1 cellular context compared by ENCODE assay signal in the genomic region with DNA sequence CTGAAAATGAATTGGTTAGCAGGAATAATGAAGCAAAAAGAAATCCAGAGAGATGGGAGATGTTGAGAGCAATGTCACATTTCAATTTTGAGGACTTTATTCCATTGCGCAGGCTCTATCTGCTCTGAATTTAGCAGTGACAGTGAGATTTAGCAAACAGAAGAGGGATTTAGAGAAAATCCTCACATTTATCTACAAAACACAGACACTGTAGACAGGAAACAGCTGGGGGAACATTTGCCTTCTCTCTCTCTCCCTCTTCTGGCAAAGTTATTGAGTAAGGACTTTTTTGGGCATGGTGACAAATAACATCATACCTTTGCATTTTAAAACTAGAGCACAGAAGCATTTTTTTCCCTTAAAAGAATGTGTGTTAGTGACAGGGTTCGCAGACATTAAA.
A peak's percentile ranks its signal among the peaks of the same experiment; 100 is the strongest.
TF ChIP-seq lines count a peak whose summit lies in the region.

Gene IGF1 (minus strand): TSS at position 163 of the 400 bp plus-strand sequence. CDS start 182 bp downstream, outside the sequence.

TF ChIP-seq in K562, 482 proteins besides CTCF, POLR2A, EP300 and RAD21 (continued from another document and continues in another):
- TF ChIP-seq POLR2AphosphoS5 (IDR thresholded peaks at IDR 0.05; ENCODE audit: control insufficient read depth, insufficient read depth, low read depth, low read length) (peak; percentile 63; the same call in 1 of the 2 replicates), SRSF9 (IDR thresholded peaks at IDR 0.05; ENCODE audit: borderline replicate concordance, low read depth, low read length) (no peak), SNIP1 (IDR thresholded peaks at IDR 0.05; ENCODE audit: low read depth) (no peak), SMARCE1 (IDR thresholded peaks at IDR 0.05) (peak; percentile 47), ZNF589 (CRISPR knock-in tag; IDR thresholded peaks at IDR 0.05; ENCODE audit: low read depth) (no peak), ERF (CRISPR knock-in tag; IDR thresholded peaks at IDR 0.05) (no peak), MNT (conservative IDR thresholded peaks at IDR 0.05) (peak in 1 of 2 experiments; percentile 47; a peak in 1 of 4 replicates), JUNB (CRISPR knock-in tag; conservative IDR thresholded peaks at IDR 0.05) (no peak), POLR2G (IDR thresholded peaks at IDR 0.05; ENCODE audit: low read depth, low read length) (no peak), CBX5 (IDR thresholded peaks at IDR 0.05; ENCODE audit: borderline replicate concordance, low read depth) (no peak), PRPF4 (IDR thresholded peaks at IDR 0.05; ENCODE audit: insufficient read depth, low read depth, low read length, poor library complexity, severe bottlenecking) (no peak), CEBPB (tag; IDR thresholded peaks at IDR 0.05) (0 out of 2 replicates have a peak, but pooled peaks have one; percentile 10), NR2C2 (CRISPR knock-in tag; IDR thresholded peaks at IDR 0.05) (no peak), NR2C2 (tag; IDR thresholded peaks at IDR 0.05) (peak; percentile 24; the same call in 1 of the 2 replicates), SREBF2 (CRISPR knock-in tag; IDR thresholded peaks at IDR 0.05) (no peak), PHF21A (IDR thresholded peaks at IDR 0.05; ENCODE audit: borderline replicate concordance, low read depth) (no peak), ZC3H8 (IDR thresholded peaks at IDR 0.05) (no peak), PHF20 (IDR thresholded peaks at IDR 0.05; ENCODE audit: partially characterized antibody) (no peak), BCL6 (CRISPR knock-in tag; IDR thresholded peaks at IDR 0.05) (no peak), ZNF347 (CRISPR knock-in tag; IDR thresholded peaks at IDR 0.05; ENCODE audit: low read depth) (no peak), CUX1 (CRISPR knock-in tag; IDR thresholded peaks at IDR 0.05) (no peak), HMGXB4 (CRISPR knock-in tag; IDR thresholded peaks at IDR 0.05) (no peak), PHB2 (IDR thresholded peaks at IDR 0.05; ENCODE audit: low read depth) (no peak), ZNF644 (tag; IDR thresholded peaks at IDR 0.05; ENCODE audit: low read depth) (no peak), HNRNPK (IDR thresholded peaks at IDR 0.05; ENCODE audit: low read depth, low read length, poor library complexity, severe bottlenecking) (no peak), ZNF77 (CRISPR knock-in tag; IDR thresholded peaks at IDR 0.05) (no peak), ARID3A (IDR thresholded peaks at IDR 0.05; ENCODE audit: borderline replicate concordance, low read depth, low read length) (0 out of 2 replicates have a peak, but pooled peaks have one; percentile 34), TRIM24 (IDR thresholded peaks at IDR 0.05) (peak; percentile 37 to 51; a peak in 1 of 4 replicates), ZNF217 (CRISPR knock-in tag; IDR thresholded peaks at IDR 0.05) (no peak), SRF (CRISPR knock-in tag; IDR thresholded peaks at IDR 0.05) (0 out of 4 replicates have a peak, but pooled peaks of 1 of the 2 experiments have one; percentile 51), THRB (CRISPR knock-in tag; conservative IDR thresholded peaks at IDR 0.05) (no peak), CHD2 (IDR thresholded peaks at IDR 0.05; ENCODE audit: low read depth, low read length) (no peak), POLR2AphosphoS2 (IDR thresholded peaks at IDR 0.05; ENCODE audit: low read length) (no peak), ZBTB12 (CRISPR knock-in tag; IDR thresholded peaks at IDR 0.05) (no peak), CLOCK (CRISPR knock-in tag; IDR thresholded peaks at IDR 0.05; ENCODE audit: borderline replicate concordance) (no peak)
- TF ChIP-seq, protein P1, sequence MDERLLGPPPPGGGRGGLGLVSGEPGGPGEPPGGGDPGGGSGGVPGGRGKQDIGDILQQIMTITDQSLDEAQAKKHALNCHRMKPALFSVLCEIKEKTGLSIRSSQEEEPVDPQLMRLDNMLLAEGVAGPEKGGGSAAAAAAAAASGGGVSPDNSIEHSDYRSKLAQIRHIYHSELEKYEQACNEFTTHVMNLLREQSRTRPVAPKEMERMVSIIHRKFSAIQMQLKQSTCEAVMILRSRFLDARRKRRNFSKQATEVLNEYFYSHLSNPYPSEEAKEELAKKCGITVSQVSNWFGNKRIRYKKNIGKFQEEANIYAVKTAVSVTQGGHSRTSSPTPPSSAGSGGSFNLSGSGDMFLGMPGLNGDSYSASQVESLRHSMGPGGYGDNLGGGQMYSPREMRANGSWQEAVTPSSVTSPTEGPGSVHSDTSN (CRISPR knock-in tag; IDR thresholded peaks at IDR 0.05; ENCODE audit: low read depth): no peak
- TF ChIP-seq, protein P1 (tag; conservative IDR thresholded peaks at IDR 0.05; ENCODE audit: low read depth): no peak; the same call in 1 of the 2 replicates
- TF ChIP-seq, protein P2, sequence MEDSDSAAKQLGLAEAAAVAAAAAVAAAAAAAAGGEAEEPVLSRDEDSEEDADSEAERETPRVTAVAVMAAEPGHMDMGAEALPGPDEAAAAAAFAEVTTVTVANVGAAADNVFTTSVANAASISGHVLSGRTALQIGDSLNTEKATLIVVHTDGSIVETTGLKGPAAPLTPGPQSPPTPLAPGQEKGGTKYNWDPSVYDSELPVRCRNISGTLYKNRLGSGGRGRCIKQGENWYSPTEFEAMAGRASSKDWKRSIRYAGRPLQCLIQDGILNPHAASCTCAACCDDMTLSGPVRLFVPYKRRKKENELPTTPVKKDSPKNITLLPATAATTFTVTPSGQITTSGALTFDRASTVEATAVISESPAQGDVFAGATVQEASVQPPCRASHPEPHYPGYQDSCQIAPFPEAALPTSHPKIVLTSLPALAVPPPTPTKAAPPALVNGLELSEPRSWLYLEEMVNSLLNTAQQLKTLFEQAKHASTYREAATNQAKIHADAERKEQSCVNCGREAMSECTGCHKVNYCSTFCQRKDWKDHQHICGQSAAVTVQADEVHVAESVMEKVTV (CRISPR knock-in tag; IDR thresholded peaks at IDR 0.05): peak; percentile 46; the same call in 1 of the 2 replicates
